9 cellular contexts compared by ENCODE assay signal in genomic region chr5:177427211-177427822, GRCh38. TPM values are rescaled to one million over a fixed set of nuclear protein-coding genes. Genes with fewer than 3 reads are reported as not detected.
DNase-seq lines count a peak whose midpoint lies in the region; ATAC-seq and TF ChIP-seq lines count a peak whose summit lies in the region.
"Had no signal": no experiment of that assay in that cellular context is flagged by ENCODE, and none has a peak within 500 bp of the region (broad histone marks: within the 10 kb centered on the region; RNA-seq: fewer than 3 reads in every experiment).

No MANE protein-coding gene starts in this region.

- DNase-seq in heart right ventricle (no peak), Right ventricle myocardium superior (no peak), suprapubic skin (ENCODE audit: low spot score in 2 of 2) (no peak), NAMALWA (ENCODE audit: low spot score) (no peak), SW480 (ENCODE audit: low spot score) (no peak), NCI-H2029 (lab: John Stamatoyannopoulos, UW) (no peak)

- H3K4me1 ChIP-seq in heart right ventricle, result peaks cover 16 to 65% (median 40%) of the 10 kb centered on the region in 9 donors
- H3K4me1 ChIP-seq in iPS-20b (ENCODE audit: insufficient read depth, low read length), result peaks cover 5% of the 10 kb centered on the region; the same call in 1 of the 2 replicates
- peaks cover 62% of the 10 kb centered on the region for H3K4me1 ChIP-seq in suprapubic skin

- WGBS in heart right ventricle, 2 donors, result 15% methylated on average over 11 of the region's 11 CpGs
- 5% methylated on average over 9 of the region's 11 CpGs for WGBS in suprapubic skin

- TF ChIP-seq CTCF in heart right ventricle (IDR thresholded peaks at IDR 0.05) (no peak), suprapubic skin (IDR thresholded peaks at IDR 0.05) (no peak)

- H3K4me3 ChIP-seq in heart right ventricle, result peak overlapping the region; percentile 75 to 99 (median 92)
- peak overlapping the region; percentile 86 for H3K4me3 ChIP-seq in iPS-20b (ENCODE audit: low read length)
- peak overlapping the region; percentile 87 for H3K4me3 ChIP-seq in suprapubic skin

- TF ChIP-seq EP300 in suprapubic skin (IDR thresholded peaks at IDR 0.05), result no peak

- peaks cover 61% of the 10 kb centered on the region for H3K36me3 Mint-ChIP-seq in activated T-helper 17 cell treated with anti-CD3 and anti-CD28 coated beads, Interleukin-2, amount 50 U/mL, for 72 hours (ENCODE audit: low read depth)

- peak overlapping the region in 9 of 10 donors; percentile 83 to 96 (median 89) for H3K27ac ChIP-seq in heart right ventricle
- H3K27ac ChIP-seq in iPS-20b (ENCODE audit: low read length), result no peak overlapping the region
- peak overlapping the region; percentile 92 for H3K27ac ChIP-seq in suprapubic skin

- no peak for TF ChIP-seq POLR2A in suprapubic skin (IDR thresholded peaks at IDR 0.05)

- H3K9ac ChIP-seq in iPS-20b (ENCODE audit: low read depth, low read length), result peak overlapping the region; percentile 93

- intact Hi-C loops in heart right ventricle (cut with DNase I), result loop anchor here in 1 of 10 donors (2.0 kb wide), 1 partner anchor 69 kb away; the partner anchor contains the start of gene PDLIM7
- intact Hi-C loops in Right ventricle myocardium superior (cut with DNase I), result no loop called here

- H3K9me3 ChIP-seq in heart right ventricle (no peaks in the 10 kb centered on the region), iPS-20b (ENCODE audit: insufficient read depth, low read depth, low read length) (no peaks in the 10 kb centered on the region), suprapubic skin (no peaks in the 10 kb centered on the region)

- peaks cover 0 to 27% (median 3%) of the 10 kb centered on the region in 9 donors for H3K36me3 ChIP-seq in heart right ventricle
- H3K36me3 ChIP-seq in iPS-20b (ENCODE audit: insufficient read depth, low read depth, low read length), result peaks cover 28% of the 10 kb centered on the region
- peaks cover 8% of the 10 kb centered on the region for H3K36me3 ChIP-seq in suprapubic skin

- peaks cover 32% of the 10 kb centered on the region for H3K4me1 Mint-ChIP-seq in activated T-helper 17 cell treated with anti-CD3 and anti-CD28 coated beads, Interleukin-2, amount 50 U/mL, for 72 hours

- no peaks in the 10 kb centered on the region for H3K27me3 ChIP-seq in heart right ventricle
- H3K27me3 ChIP-seq in iPS-20b (ENCODE audit: insufficient read depth, low read length), result no peaks in the 10 kb centered on the region; the same call in 1 of the 2 replicates
- no peaks in the 10 kb centered on the region for H3K27me3 ChIP-seq in suprapubic skin

- peak overlapping the region; percentile 97 for H3K4me3 Mint-ChIP-seq in activated T-helper 17 cell treated with anti-CD3 and anti-CD28 coated beads, Interleukin-2, amount 50 U/mL, for 72 hours

- H3K27ac Mint-ChIP-seq in activated T-helper 17 cell treated with anti-CD3 and anti-CD28 coated beads, Interleukin-2, amount 50 U/mL, for 72 hours, result peak overlapping the region; percentile 75

- ATAC-seq in heart right ventricle, result no peak
- no peak for ATAC-seq in Right ventricle myocardium superior (ENCODE audit: poor library complexity)
- ATAC-seq in activated T-helper 17 cell treated with anti-CD3 and anti-CD28 coated beads, Interleukin-2, amount 50 U/mL, for 72 hours (replicated peaks), result no peak

- H3K27me3 Mint-ChIP-seq in activated T-helper 17 cell treated with anti-CD3 and anti-CD28 coated beads, Interleukin-2, amount 50 U/mL, for 72 hours, result no peaks in the 10 kb centered on the region

- no peaks in the 10 kb centered on the region for H3K9me3 Mint-ChIP-seq in activated T-helper 17 cell treated with anti-CD3 and anti-CD28 coated beads, Interleukin-2, amount 50 U/mL, for 72 hours

RNA-seq across cellular contexts. Expression of gene GRK6, which starts 0.8 kb away (rescaled TPM):
- total RNA-seq in heart right ventricle, result 10 to 100 TPM; 11.8 to 21.2 (median 15.2) TPM
- 10 to 100 TPM in 1 of 2 donors, 1 to 10 TPM in 1; 6.7 to 22.9 TPM for polyA plus RNA-seq in heart right ventricle
- 16.0 TPM for total RNA-seq in Right ventricle myocardium superior
- total RNA-seq in activated T-helper 17 cell treated with anti-CD3 and anti-CD28 coated beads, Interleukin-2, amount 50 U/mL, for 72 hours, result 100 to 1,000 TPM; 108 to 130 TPM
- total RNA-seq in suprapubic skin, result 10 to 100 TPM; 29.1 to 62.2 (median 37.1) TPM

RNA-seq across cellular contexts. Expression of gene F12, which starts 18.0 kb away (rescaled TPM):
- under 1 TPM in 1 of 10 donors, not detected in 9; 0.25 TPM for total RNA-seq in heart right ventricle
- polyA plus RNA-seq in heart right ventricle, result under 1 TPM; 0.28 to 0.37 TPM
- not detected for total RNA-seq in Right ventricle myocardium superior
- total RNA-seq in activated T-helper 17 cell treated with anti-CD3 and anti-CD28 coated beads, Interleukin-2, amount 50 U/mL, for 72 hours, result 1 to 10 TPM; 3.7 to 4.6 TPM
- total RNA-seq in suprapubic skin, result 10 to 100 TPM in 1 of 4 donors, 1 to 10 TPM in 3; 2.3 to 18.4 (median 7.1) TPM

RNA-seq across cellular contexts. Expression of gene PRR7, which starts 19.3 kb away (rescaled TPM):
- total RNA-seq in heart right ventricle (1 to 10 TPM in 9 of 10 donors, under 1 TPM in 1; 0.97 to 2.9 (median 1.9) TPM), Right ventricle myocardium superior (0.59 TPM), suprapubic skin (1 to 10 TPM; 5.7 to 9.8 (median 7.8) TPM)
- 1 to 10 TPM; 1.8 to 2.7 TPM for polyA plus RNA-seq in heart right ventricle
- total RNA-seq in activated T-helper 17 cell treated with anti-CD3 and anti-CD28 coated beads, Interleukin-2, amount 50 U/mL, for 72 hours, result 10 to 100 TPM in 1 of 2 donors, 1 to 10 TPM in 1; 8.2 to 13.6 TPM

RNA-seq across cellular contexts. Expression of gene PFN3, which starts 26.9 kb away (rescaled TPM):
- total RNA-seq in heart right ventricle (not detected), Right ventricle myocardium superior (not detected), suprapubic skin (not detected)
- not detected for polyA plus RNA-seq in heart right ventricle
- total RNA-seq in activated T-helper 17 cell treated with anti-CD3 and anti-CD28 coated beads, Interleukin-2, amount 50 U/mL, for 72 hours, result not detected
- total RNA-seq: renal cortical epithelial cell had no signal

RNA-seq across cellular contexts. Expression of gene SLC34A1, which starts 43.1 kb away (rescaled TPM):
- total RNA-seq in heart right ventricle (under 1 TPM in 1 of 10 donors, not detected in 9; 0.12 TPM), Right ventricle myocardium superior (not detected), suprapubic skin (under 1 TPM in 1 of 4 donors, not detected in 3; 0.29 TPM)
- not detected for polyA plus RNA-seq in heart right ventricle
- 1 to 10 TPM in 1 of 2 donors, under 1 TPM in 1; 0.56 to 1.1 TPM for total RNA-seq in activated T-helper 17 cell treated with anti-CD3 and anti-CD28 coated beads, Interleukin-2, amount 50 U/mL, for 72 hours
